Comparison of ENCODE assay signal across 8 cellular contexts in the genomic region with DNA sequence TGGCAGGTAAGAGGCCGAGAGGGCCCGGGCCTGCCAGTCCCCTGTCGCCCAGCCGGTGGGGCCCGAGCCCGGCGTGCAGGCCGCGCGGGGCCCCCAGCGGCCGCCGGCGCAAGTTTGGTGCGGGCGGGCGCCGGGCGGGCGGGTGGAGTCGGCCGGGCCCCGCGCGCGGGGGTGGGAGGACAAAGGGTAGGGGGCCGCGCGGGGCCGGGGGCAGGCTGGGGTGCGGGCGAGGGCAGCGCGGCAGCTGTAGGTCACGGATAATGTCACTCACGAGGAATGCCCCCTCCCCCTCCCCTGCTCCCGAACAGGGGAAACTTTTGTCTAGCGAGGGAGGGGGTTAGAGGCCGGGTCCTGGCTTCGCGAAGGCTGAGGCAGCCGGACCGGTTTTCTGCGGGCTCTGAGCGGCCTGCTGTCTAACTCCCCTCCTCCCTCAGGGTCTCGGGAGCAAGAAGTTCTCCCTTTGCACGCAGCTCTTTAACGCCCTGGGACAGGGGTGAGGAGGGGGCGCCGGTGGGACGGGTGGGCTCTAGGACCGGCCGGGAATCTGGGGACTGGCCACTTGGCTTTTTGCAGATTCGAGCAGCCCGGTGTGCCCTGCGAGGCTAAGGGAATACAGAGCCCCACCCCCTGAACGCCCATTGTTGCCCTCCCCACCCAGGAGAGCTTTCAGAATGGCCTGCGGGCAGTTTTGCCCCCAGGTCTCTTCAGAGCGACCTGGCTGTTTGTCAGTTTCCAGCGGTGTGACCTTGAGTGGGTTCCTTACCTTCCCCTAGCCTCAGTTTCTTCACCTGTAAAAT. TPM values are rescaled to one million over a fixed set of nuclear protein-coding genes. Genes with fewer than 3 reads are reported as not detected.
DNase-seq lines count a peak whose midpoint lies in the region; ATAC-seq and TF ChIP-seq lines count a peak whose summit lies in the region.

No MANE protein-coding gene starts in this region.

- H3K36me3 Mint-ChIP-seq in activated T-cell treated with anti-CD3 and anti-CD28 coated beads, Interleukin-2, amount 50 U/mL, for 24 hours (ENCODE audit: low read depth) = no peaks in the 10 kb centered on the region

- TF ChIP-seq CTCF in GM13977 (IDR thresholded peaks at IDR 0.05; ENCODE audit: extremely low read depth, insufficient read depth, missing control alignments) = peak; percentile 10

- H3K36me3 ChIP-seq in ACC112 (ENCODE audit: insufficient read depth, low read length) = no peaks in the 10 kb centered on the region
- H3K36me3 ChIP-seq in muscle layer of colon (ENCODE audit: insufficient read depth, low read length) = no peaks in the 10 kb centered on the region

- H3K4me3 ChIP-seq in ACC112 (ENCODE audit: low read depth, low read length) = peak overlapping the region; percentile 91
- H3K4me3 ChIP-seq in muscle layer of colon (ENCODE audit: low read depth in 1 of 2, low read length in 2 of 2) = peak overlapping the region; percentile 45 to 98

- H3K27me3 ChIP-seq in ACC112 (ENCODE audit: insufficient read depth, low read length) (no peaks in the 10 kb centered on the region), muscle layer of colon (ENCODE audit: control insufficient read depth in 1 of 2, insufficient read depth in 2 of 2, low read length in 2 of 2) (no peaks in the 10 kb centered on the region)

- peaks cover 42% of the 10 kb centered on the region for H3K4me1 ChIP-seq in ACC112 (ENCODE audit: control insufficient read depth, insufficient read depth, low read length, unreplicated experiment)
- peaks cover 54% of the 10 kb centered on the region for H3K4me1 ChIP-seq in muscle layer of colon (ENCODE audit: insufficient read depth, low read length)

- ATAC-seq in esophagus mucosa (peak; percentile 30), HG02610 (IDR thresholded peaks at IDR 0.05; ENCODE audit: unreplicated experiment) (no peak)

- in situ Hi-C loops in GM13977 (cut with MboI; ENCODE audit: low pct_unique_long_range_greater_than_20kb, low sequenced_read_pairs, unreplicated experiment) = no loop called here

- DNase-seq in GM13977 (ENCODE audit: low spot score) (peak; percentile 67), NCI-H526 (lab: John Stamatoyannopoulos, UW) (peak; percentile 73 to 89), substantia nigra (lab: John Stamatoyannopoulos, UW) (peak in 34 of 49 donors; percentile 34 to 75 (median 60))
- DNase-seq in activated T-cell treated with anti-CD3 and anti-CD28 coated beads, Interleukin-2, amount 50 U/mL, for 24 hours = no peak

- H3K27ac ChIP-seq in ACC112 (ENCODE audit: low read depth, low read length) (peak overlapping the region; percentile 68), muscle layer of colon (ENCODE audit: low read depth, low read length) (peak overlapping the region; percentile 96), substantia nigra (ENCODE audit: low read depth, low read length, poor library complexity, severe bottlenecking) (peak overlapping the region; percentile 91)

- H3K9ac ChIP-seq in muscle layer of colon (ENCODE audit: low read length) = peak overlapping the region; percentile 5

- no peak overlapping the region for H2AFZ ChIP-seq in ACC112 (ENCODE audit: low read length, unreplicated experiment)

- peak overlapping the region; percentile 67 for H3K4me3 Mint-ChIP-seq in activated T-cell treated with anti-CD3 and anti-CD28 coated beads, Interleukin-2, amount 50 U/mL, for 24 hours

- peaks cover 14% of the 10 kb centered on the region for H3K27me3 Mint-ChIP-seq in activated T-cell treated with anti-CD3 and anti-CD28 coated beads, Interleukin-2, amount 50 U/mL, for 24 hours

- H3K9me3 ChIP-seq in muscle layer of colon (ENCODE audit: low read length) = no peaks in the 10 kb centered on the region

- H3K4me1 Mint-ChIP-seq in activated T-cell treated with anti-CD3 and anti-CD28 coated beads, Interleukin-2, amount 50 U/mL, for 24 hours (ENCODE audit: low read depth) = peaks cover 11% of the 10 kb centered on the region

- H3K9me3 Mint-ChIP-seq in activated T-cell treated with anti-CD3 and anti-CD28 coated beads, Interleukin-2, amount 50 U/mL, for 24 hours = no peaks in the 10 kb centered on the region

- H3K27ac Mint-ChIP-seq in activated T-cell treated with anti-CD3 and anti-CD28 coated beads, Interleukin-2, amount 50 U/mL, for 24 hours = peak overlapping the region; percentile 32

- H3K79me2 ChIP-seq in ACC112 (ENCODE audit: control insufficient read depth, insufficient read depth, low read length, unreplicated experiment) = peaks cover 55% of the 10 kb centered on the region

RNA-seq across cellular contexts. Expression of gene NDST1, which starts 21.3 kb away (rescaled TPM):
- total RNA-seq in esophagus mucosa = 112 TPM

RNA-seq across cellular contexts. Expression of gene RPS14, which starts 37.1 kb away (rescaled TPM):
- total RNA-seq in esophagus mucosa = 1,847 TPM
